ENCODE assay signal across 8 cellular contexts in genomic region chr16:57372372-57373116, GRCh38. TPM values are rescaled to one million over a fixed set of nuclear protein-coding genes. Genes with fewer than 3 reads are reported as not detected.
DNase-seq lines count a peak whose midpoint lies in the region; ATAC-seq and TF ChIP-seq lines count a peak whose summit lies in the region.

Gene CX3CL1, plus strand, starts transcription at chr16:57372490. Its CDS starts 79 bp downstream, at chr16:57372569.

- peaks cover 11% of the 10 kb centered on the region for H3K4me1 Mint-ChIP-seq in activated CD4-positive, alpha-beta T cell treated with anti-CD3 and anti-CD28 coated beads for 36 hours
- H3K4me1 Mint-ChIP-seq in T-helper 17 cell: peaks cover 4% of the 10 kb centered on the region

- TF ChIP-seq POLR2A in ovary (IDR thresholded peaks at IDR 0.05): peak; percentile 44

- no peaks in the 10 kb centered on the region for H3F3A ChIP-seq in SK-N-SH (replicated peaks; ENCODE audit: insufficient read depth)

- DNase-seq in DMS53 (lab: John Stamatoyannopoulos, UW) (peak; percentile 82), SK-N-SH (peak; percentile 92), Right ventricle myocardium superior (peak; percentile 67), ovary (peak in 4 of 5 donors; percentile 34 to 53 (median 47)), T-helper 17 cell (no peak)
- no peak for DNase-seq in activated CD4-positive, alpha-beta T cell treated with anti-CD3 and anti-CD28 coated beads for 36 hours

- no peak within 1 kb of the TSS for H3K27ac Mint-ChIP-seq in activated CD4-positive, alpha-beta T cell treated with anti-CD3 and anti-CD28 coated beads for 36 hours
- H3K27ac Mint-ChIP-seq in T-helper 17 cell: no peak within 1 kb of the TSS

- peak; percentile 38 for TF ChIP-seq RAD21 in SK-N-SH (IDR thresholded peaks at IDR 0.05; ENCODE audit: low read length)

- peaks cover 25 to 36% of the 10 kb centered on the region in 2 experiments; a peak in 3 of 4 replicates for H3K4me1 ChIP-seq in SK-N-SH (ENCODE audit: control insufficient read depth in 1 of 2, insufficient read depth in 2 of 2, low read depth in 1 of 2, low read length in 1 of 2)
- peaks cover 2% of the 10 kb centered on the region for H3K4me1 ChIP-seq in ovary (ENCODE audit: insufficient read depth)

- peaks cover 4% of the 10 kb centered on the region for H3K27me3 Mint-ChIP-seq in activated CD4-positive, alpha-beta T cell treated with anti-CD3 and anti-CD28 coated beads for 36 hours
- H3K27me3 Mint-ChIP-seq in T-helper 17 cell: peaks cover 16% of the 10 kb centered on the region

- CTCF ChIA-PET in SK-N-SH (lab: Yijun Ruan, JAX): interaction anchor here (0.8 to 10.1 kb wide), 11 partner anchors 8 to 176 kb away, joined by 3 to 97 read pairs (median 3); partner anchors contain the start of genes CIAPIN1 and COQ9
- CTCF ChIA-PET in activated CD4-positive, alpha-beta T cell treated with anti-CD3 and anti-CD28 coated beads for 36 hours (lab: Charles Lee): no interaction called here

- H3K4me3 ChIP-seq in SK-N-SH (ENCODE audit: low read depth in 2 of 2, low read length in 1 of 2) (peak within 1 kb of the TSS; percentile 52 to 72), ovary (peak within 1 kb of the TSS; percentile 38)

- WGBS in SK-N-SH (ENCODE audit: low lambda C conversion rate): 3% methylated on average over 11 of the region's 23 CpGs
- WGBS in ovary, 3 donors: 1 to 6% (median 5%) methylated on average over 15 to 23 of the region's 23 CpGs

- no peaks in the 10 kb centered on the region for H3K79me2 ChIP-seq in SK-N-SH (ENCODE audit: insufficient read depth)

- peak within 1 kb of the TSS; percentile 97 for H3K4me2 ChIP-seq in SK-N-SH

- H3K9me3 ChIP-seq in SK-N-SH (no peaks in the 10 kb centered on the region), ovary (no peaks in the 10 kb centered on the region), T-helper 17 cell (ENCODE audit: control insufficient read depth, low read length, poor library complexity, severe bottlenecking) (no peaks in the 10 kb centered on the region)

- POLR2A ChIA-PET in SK-N-SH (lab: Yijun Ruan, JAX): interaction anchor here (1.0 to 1.9 kb wide), 6 partner anchors 9 to 135 kb away, joined by 3 to 12 read pairs (median 4); no protein-coding TSS in a partner anchor
- POLR2A ChIA-PET in activated CD4-positive, alpha-beta T cell treated with anti-CD3 and anti-CD28 coated beads for 36 hours (lab: Charles Lee): no interaction called here

- H3K9ac ChIP-seq in SK-N-SH: peak within 1 kb of the TSS; percentile 64

- H3K9me2 ChIP-seq in SK-N-SH: no peaks in the 10 kb centered on the region

- ATAC-seq in Right ventricle myocardium superior (ENCODE audit: poor library complexity) (peak; percentile 84), HG03354 (IDR thresholded peaks at IDR 0.05; ENCODE audit: poor library complexity, severe bottlenecking, unreplicated experiment) (no peak), T-helper 17 cell (no peak), GM21360 (IDR thresholded peaks at IDR 0.05; ENCODE audit: unreplicated experiment) (no peak)
- no peak for ATAC-seq in activated CD4-positive, alpha-beta T cell treated with anti-CD3 and anti-CD28 coated beads for 36 hours

- intact Hi-C loops in Right ventricle myocardium superior (cut with DNase I): loop anchor here (5.0 kb wide), 1 partner anchor 70 kb away; no protein-coding TSS in a partner anchor
- intact Hi-C loops in ovary (cut with DNase I): loop anchor here in 1 of 4 donors (5.0 kb wide), 1 partner anchor 55 kb away; no protein-coding TSS in a partner anchor
- intact Hi-C loops in activated CD4-positive, alpha-beta T cell treated with anti-CD3 and anti-CD28 coated beads for 36 hours (cut with DNase I, micrococcal nuclease): no loop called here

- H3K4me3 Mint-ChIP-seq in activated CD4-positive, alpha-beta T cell treated with anti-CD3 and anti-CD28 coated beads for 36 hours: no peak within 1 kb of the TSS
- H3K4me3 Mint-ChIP-seq in T-helper 17 cell: no peak within 1 kb of the TSS

- no peaks in the 10 kb centered on the region for H4K20me1 ChIP-seq in SK-N-SH (ENCODE audit: insufficient read depth)

- TF ChIP-seq CTCF in SK-N-SH (IDR thresholded peaks at IDR 0.05) (peak; percentile 25; the same call in 1 of the 2 replicates), ovary (IDR thresholded peaks at IDR 0.05) (no peak)

- H3K36me3 Mint-ChIP-seq in activated CD4-positive, alpha-beta T cell treated with anti-CD3 and anti-CD28 coated beads for 36 hours (ENCODE audit: low read depth): no peaks in the 10 kb centered on the region
- H3K36me3 Mint-ChIP-seq in T-helper 17 cell (ENCODE audit: low read depth): peaks cover 2% of the 10 kb centered on the region

- peak within 1 kb of the TSS; percentile 57 to 96; a peak in 3 of 4 replicates for H3K27ac ChIP-seq in SK-N-SH (ENCODE audit: low read depth in 2 of 2, low read length in 1 of 2)
- no peak within 1 kb of the TSS for H3K27ac ChIP-seq in ovary

- TF ChIP-seq EP300 in SK-N-SH (IDR thresholded peaks at IDR 0.05; ENCODE audit: borderline replicate concordance in 1 of 2, low read depth in 1 of 2, low read length in 1 of 2): peak in 1 of 2 experiments; percentile 64; a peak in 1 of 4 replicates
- TF ChIP-seq EP300 in ovary (IDR thresholded peaks at IDR 0.05): no peak

- H3K27me3 ChIP-seq in SK-N-SH (ENCODE audit: insufficient read depth) (no peaks in the 10 kb centered on the region), ovary (no peaks in the 10 kb centered on the region)

- peak within 1 kb of the TSS; percentile 88 for H2AFZ ChIP-seq in SK-N-SH (ENCODE audit: low read depth)

- H3K36me3 ChIP-seq in SK-N-SH (replicated peaks in 1 of 2; ENCODE audit: control insufficient read depth in 1 of 2, insufficient read depth in 2 of 2, low read length in 1 of 2) (no peaks in the 10 kb centered on the region), ovary (no peaks in the 10 kb centered on the region)

- H3K9me3 Mint-ChIP-seq in activated CD4-positive, alpha-beta T cell treated with anti-CD3 and anti-CD28 coated beads for 36 hours (ENCODE audit: low read depth): no peaks in the 10 kb centered on the region

TF ChIP-seq in SK-N-SH, 30 proteins besides CTCF, POLR2A, EP300 and RAD21 (continues in another document):
- TF ChIP-seq FOXJ3 (CRISPR knock-in tag; IDR thresholded peaks at IDR 0.05): peak; percentile 26; the same call in 1 of the 2 replicates
- TF ChIP-seq YY1 (IDR thresholded peaks at IDR 0.05; ENCODE audit: low read depth): no peak
- TF ChIP-seq TAF1 (IDR thresholded peaks at IDR 0.05; ENCODE audit: borderline replicate concordance, low read depth, low read length): 0 out of 2 replicates have a peak, but pooled peaks have one; percentile 6
- TF ChIP-seq GATA2 (CRISPR knock-in tag; IDR thresholded peaks at IDR 0.05): peak; percentile 16; the same call in 1 of the 2 replicates
- no peak for TF ChIP-seq RXRA (IDR thresholded peaks at IDR 0.05; ENCODE audit: borderline replicate concordance, low read depth)
- peak; percentile 45; the same call in 1 of the 2 replicates for TF ChIP-seq MXI1 (IDR thresholded peaks at IDR 0.05; ENCODE audit: low read depth, low read length)
- TF ChIP-seq ZBTB33 (IDR thresholded peaks at IDR 0.05; ENCODE audit: borderline replicate concordance, low read depth): no peak
- peak; percentile 16; the same call in 1 of the 2 replicates for TF ChIP-seq SMC3 (IDR thresholded peaks at IDR 0.05; ENCODE audit: low read depth, low read length)
- TF ChIP-seq POLR2AphosphoS5 (IDR thresholded peaks at IDR 0.05; ENCODE audit: low read depth, low read length): peak; percentile 43; the same call in 1 of the 2 replicates
- TF ChIP-seq REST (IDR thresholded peaks at IDR 0.05; ENCODE audit: low read depth, low read length): no peak

RNA-seq across cellular contexts. Expression of gene CX3CL1, which starts in this region (rescaled TPM):
- 5.8 and 6.8 TPM in 2 replicates for polyA plus RNA-seq in SK-N-SH (2012; rRNA removed)
- polyA plus RNA-seq in SK-N-SH (2012; cell fraction: cytosol; rRNA removed): 3.1 and 4.9 TPM in 2 replicates
- polyA plus RNA-seq in SK-N-SH (2012; cell fraction: nucleus; rRNA removed): 4.8 and 5.8 TPM in 2 replicates
- 11.6 TPM for total RNA-seq in Right ventricle myocardium superior
- 10 to 100 TPM in 2 of 7 donors, 1 to 10 TPM in 5; 2.2 to 12.2 (median 6.6) TPM for total RNA-seq in ovary
- 1 to 10 TPM; 9.8 to 9.9 TPM for polyA plus RNA-seq in ovary
- total RNA-seq in activated CD4-positive, alpha-beta T cell treated with anti-CD3 and anti-CD28 coated beads for 36 hours: not detected
- total RNA-seq in T-helper 17 cell: not detected

Comparison
In these comparisons a context has a peak if more than half of its experiments do, and no peak if none do; other contexts are left out.
1. DNase-seq: peak in DMS53 (single experiment), SK-N-SH (single experiment), Right ventricle myocardium superior (single experiment) and ovary (4 of 5); none in activated CD4-positive, alpha-beta T cell treated with anti-CD3 and anti-CD28 coated beads for 36 hours (single experiment) and T-helper 17 cell (0 of 3).
2. H3K27ac ChIP-seq: peak in SK-N-SH (2 of 2); none in ovary (0 of 2).